8 cellular contexts compared by ENCODE assay signal in genomic region chr7:128427289-128427891, GRCh38. TPM values are rescaled to one million over a fixed set of nuclear protein-coding genes. Genes with fewer than 3 reads are reported as not detected.
DNase-seq lines count a peak whose midpoint lies in the region; ATAC-seq and TF ChIP-seq lines count a peak whose summit lies in the region.

No MANE protein-coding gene starts in this region.

- peak; percentile 87 for TF ChIP-seq CTCF in hepatocyte (IDR thresholded peaks at IDR 0.05; ENCODE audit: poor library complexity)

- no peaks in the 10 kb centered on the region for H3K27me3 ChIP-seq in hepatocyte

- H3K4me1 ChIP-seq in hepatocyte (ENCODE audit: insufficient read depth), result peaks cover 4% of the 10 kb centered on the region

- WGBS in hepatocyte (ENCODE audit: low lambda C conversion rate, missing lambda C conversion rate), result 17% methylated on average over 7 of the region's 7 CpGs

- DNase-seq in DMS 273 (lab: John Stamatoyannopoulos, UW; ENCODE audit: unreplicated experiment), result peak; percentile 89
- DNase-seq in NCI-H2196 treated with DMSO at 0.1 percent for 48 hours (lab: John Stamatoyannopoulos, UW; ENCODE audit: unreplicated experiment), result peak; percentile 29
- peak; percentile 50 for DNase-seq in amniotic epithelial cell (ENCODE audit: low read depth)
- peak; percentile 79 for DNase-seq in hepatocyte (ENCODE audit: low spot score)
- peak; percentile 35 for DNase-seq in stimulated activated CD4-positive, alpha-beta T cell treated with anti-CD3 and anti-CD28 coated beads, Interleukin-4, amount 100 ng/mL, for 24 hours

- H4K20me1 ChIP-seq in hepatocyte (ENCODE audit: insufficient read depth, poor library complexity, severe bottlenecking), result no peaks in the 10 kb centered on the region

- H3K27ac ChIP-seq in hepatocyte, result no peak overlapping the region

- H3K9me3 ChIP-seq in hepatocyte (ENCODE audit: low read depth), result no peaks in the 10 kb centered on the region

- ATAC-seq in GM21529 (IDR thresholded peaks at IDR 0.05; ENCODE audit: unreplicated experiment) (peak; percentile 50), GM21390 (IDR thresholded peaks at IDR 0.05; ENCODE audit: unreplicated experiment) (no peak), GM18517 (IDR thresholded peaks at IDR 0.05; ENCODE audit: unreplicated experiment) (no peak)

- H2AFZ ChIP-seq in hepatocyte, result no peak overlapping the region

- H3K4me2 ChIP-seq in hepatocyte, result no peak overlapping the region

- no peaks in the 10 kb centered on the region for H3K9me2 ChIP-seq in hepatocyte (replicated peaks; ENCODE audit: insufficient read depth)

- H3K36me3 ChIP-seq in hepatocyte (replicated peaks; ENCODE audit: insufficient read depth, low read depth), result no peaks in the 10 kb centered on the region

- H3K4me3 ChIP-seq in hepatocyte, result no peak overlapping the region

- no peaks in the 10 kb centered on the region for H3K79me2 ChIP-seq in hepatocyte

RNA-seq across cellular contexts. Expression of gene IMPDH1, which starts 17.6 kb away (rescaled TPM):
- total RNA-seq in hepatocyte, result 30.4 and 34.7 TPM in 2 replicates
- polyA plus RNA-seq in hepatocyte, result 63.5 and 70.5 TPM in 2 replicates

RNA-seq across cellular contexts. Expression of gene HILPDA, which starts 28.3 kb away (rescaled TPM):
- total RNA-seq in hepatocyte, result 16.5 and 18.0 TPM in 2 replicates
- 37.4 and 44.2 TPM in 2 replicates for polyA plus RNA-seq in hepatocyte

RNA-seq across cellular contexts. Expression of gene METTL2B, which starts 49.2 kb away (rescaled TPM):
- 22.9 and 29.0 TPM in 2 replicates for total RNA-seq in hepatocyte
- 9.1 and 11.4 TPM in 2 replicates for polyA plus RNA-seq in hepatocyte

Comparison
In these comparisons a context has a peak if more than half of its experiments do, and no peak if none do; other contexts are left out.
1. DNase-seq: peak in every context shown above with its lines; median percentile 89 in DMS 273; 79 in hepatocyte; 50 in amniotic epithelial cell; 35 in stimulated activated CD4-positive, alpha-beta T cell treated with anti-CD3 and anti-CD28 coated beads, Interleukin-4, amount 100 ng/mL, for 24 hours; 29 in NCI-H2196 treated with DMSO at 0.1 percent for 48 hours.